In genomic region chr6:155883334-155883731, GRCh38 we compare ENCODE assay signal across 2 cellular contexts.
TF ChIP-seq lines count a peak whose summit lies in the region.

No MANE protein-coding gene starts in this region.

TF ChIP-seq in HCT116, 20 proteins besides CTCF, POLR2A, EP300 and RAD21 (continued from another document):
- TF ChIP-seq POLR2AphosphoS5 (IDR thresholded peaks at IDR 0.05; ENCODE audit: low read depth, low read length) (no peak), ZBTB33 (IDR thresholded peaks at IDR 0.05; ENCODE audit: extremely low read depth, insufficient replicate concordance, low read length) (no peak), CBX3 (IDR thresholded peaks at IDR 0.05; ENCODE audit: low read depth) (no peak), EGR1 (IDR thresholded peaks at IDR 0.05; ENCODE audit: low read depth) (no peak), SRF (IDR thresholded peaks at IDR 0.05; ENCODE audit: low read depth) (no peak), JUND (IDR thresholded peaks at IDR 0.05) (no peak), SIN3A (IDR thresholded peaks at IDR 0.05; ENCODE audit: low read depth) (no peak), EZH2phosphoT487 (IDR thresholded peaks at IDR 0.05; ENCODE audit: borderline replicate concordance) (no peak), ZFX (IDR thresholded peaks at IDR 0.05) (no peak), ZNF274 (IDR thresholded peaks at IDR 0.05; ENCODE audit: low read depth, low read length) (no peak), REST (IDR thresholded peaks at IDR 0.05; ENCODE audit: low read depth) (no peak), EZH2 (IDR thresholded peaks at IDR 0.05) (no peak), YY1 (IDR thresholded peaks at IDR 0.05; ENCODE audit: extremely low read depth, insufficient replicate concordance, low read depth, low read length) (no peak)
- TF ChIP-seq, protein P1, sequence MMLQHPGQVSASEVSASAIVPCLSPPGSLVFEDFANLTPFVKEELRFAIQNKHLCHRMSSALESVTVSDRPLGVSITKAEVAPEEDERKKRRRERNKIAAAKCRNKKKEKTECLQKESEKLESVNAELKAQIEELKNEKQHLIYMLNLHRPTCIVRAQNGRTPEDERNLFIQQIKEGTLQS (IDR thresholded peaks at IDR 0.05) = no peak
- TF ChIP-seq, protein P2, sequence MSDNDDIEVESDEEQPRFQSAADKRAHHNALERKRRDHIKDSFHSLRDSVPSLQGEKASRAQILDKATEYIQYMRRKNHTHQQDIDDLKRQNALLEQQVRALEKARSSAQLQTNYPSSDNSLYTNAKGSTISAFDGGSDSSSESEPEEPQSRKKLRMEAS (IDR thresholded peaks at IDR 0.05) = no peak

TF ChIP-seq in SK-N-SH treated with all-trans-retinoic acid at 6 μM for 48 hours, 23 proteins besides CTCF, POLR2A, EP300 and RAD21 (continued from another document):
- TF ChIP-seq, protein P3, sequence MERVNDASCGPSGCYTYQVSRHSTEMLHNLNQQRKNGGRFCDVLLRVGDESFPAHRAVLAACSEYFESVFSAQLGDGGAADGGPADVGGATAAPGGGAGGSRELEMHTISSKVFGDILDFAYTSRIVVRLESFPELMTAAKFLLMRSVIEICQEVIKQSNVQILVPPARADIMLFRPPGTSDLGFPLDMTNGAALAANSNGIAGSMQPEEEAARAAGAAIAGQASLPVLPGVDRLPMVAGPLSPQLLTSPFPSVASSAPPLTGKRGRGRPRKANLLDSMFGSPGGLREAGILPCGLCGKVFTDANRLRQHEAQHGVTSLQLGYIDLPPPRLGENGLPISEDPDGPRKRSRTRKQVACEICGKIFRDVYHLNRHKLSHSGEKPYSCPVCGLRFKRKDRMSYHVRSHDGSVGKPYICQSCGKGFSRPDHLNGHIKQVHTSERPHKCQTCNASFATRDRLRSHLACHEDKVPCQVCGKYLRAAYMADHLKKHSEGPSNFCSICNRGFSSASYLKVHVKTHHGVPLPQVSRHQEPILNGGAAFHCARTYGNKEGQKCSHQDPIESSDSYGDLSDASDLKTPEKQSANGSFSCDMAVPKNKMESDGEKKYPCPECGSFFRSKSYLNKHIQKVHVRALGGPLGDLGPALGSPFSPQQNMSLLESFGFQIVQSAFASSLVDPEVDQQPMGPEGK (CRISPR knock-in tag; IDR thresholded peaks at IDR 0.05; ENCODE audit: borderline replicate concordance) = no peak
- TF ChIP-seq TCF4 (CRISPR knock-in tag; IDR thresholded peaks at IDR 0.05; ENCODE audit: borderline replicate concordance) = no peak
- no peak for TF ChIP-seq ZFP30 (CRISPR knock-in tag; IDR thresholded peaks at IDR 0.05)
- TF ChIP-seq TOX (CRISPR knock-in tag; IDR thresholded peaks at IDR 0.05; ENCODE audit: borderline replicate concordance) = no peak
- TF ChIP-seq ISL1 (CRISPR knock-in tag; IDR thresholded peaks at IDR 0.05) = no peak
- TF ChIP-seq ZFP3 (CRISPR knock-in tag; IDR thresholded peaks at IDR 0.05) = no peak
- no peak for TF ChIP-seq ZNF70 (CRISPR knock-in tag; IDR thresholded peaks at IDR 0.05)
- TF ChIP-seq OSR1 (CRISPR knock-in tag; IDR thresholded peaks at IDR 0.05) = no peak
- TF ChIP-seq, protein P4, sequence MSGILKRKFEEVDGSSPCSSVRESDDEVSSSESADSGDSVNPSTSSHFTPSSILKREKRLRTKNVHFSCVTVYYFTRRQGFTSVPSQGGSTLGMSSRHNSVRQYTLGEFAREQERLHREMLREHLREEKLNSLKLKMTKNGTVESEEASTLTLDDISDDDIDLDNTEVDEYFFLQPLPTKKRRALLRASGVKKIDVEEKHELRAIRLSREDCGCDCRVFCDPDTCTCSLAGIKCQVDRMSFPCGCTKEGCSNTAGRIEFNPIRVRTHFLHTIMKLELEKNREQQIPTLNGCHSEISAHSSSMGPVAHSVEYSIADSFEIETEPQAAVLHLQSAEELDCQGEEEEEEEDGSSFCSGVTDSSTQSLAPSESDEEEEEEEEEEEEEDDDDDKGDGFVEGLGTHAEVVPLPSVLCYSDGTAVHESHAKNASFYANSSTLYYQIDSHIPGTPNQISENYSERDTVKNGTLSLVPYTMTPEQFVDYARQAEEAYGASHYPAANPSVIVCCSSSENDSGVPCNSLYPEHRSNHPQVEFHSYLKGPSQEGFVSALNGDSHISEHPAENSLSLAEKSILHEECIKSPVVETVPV (CRISPR knock-in tag; IDR thresholded peaks at IDR 0.05) = no peak
- no peak for TF ChIP-seq BACH2 (CRISPR knock-in tag; IDR thresholded peaks at IDR 0.05; ENCODE audit: borderline replicate concordance)
- TF ChIP-seq, protein P5, sequence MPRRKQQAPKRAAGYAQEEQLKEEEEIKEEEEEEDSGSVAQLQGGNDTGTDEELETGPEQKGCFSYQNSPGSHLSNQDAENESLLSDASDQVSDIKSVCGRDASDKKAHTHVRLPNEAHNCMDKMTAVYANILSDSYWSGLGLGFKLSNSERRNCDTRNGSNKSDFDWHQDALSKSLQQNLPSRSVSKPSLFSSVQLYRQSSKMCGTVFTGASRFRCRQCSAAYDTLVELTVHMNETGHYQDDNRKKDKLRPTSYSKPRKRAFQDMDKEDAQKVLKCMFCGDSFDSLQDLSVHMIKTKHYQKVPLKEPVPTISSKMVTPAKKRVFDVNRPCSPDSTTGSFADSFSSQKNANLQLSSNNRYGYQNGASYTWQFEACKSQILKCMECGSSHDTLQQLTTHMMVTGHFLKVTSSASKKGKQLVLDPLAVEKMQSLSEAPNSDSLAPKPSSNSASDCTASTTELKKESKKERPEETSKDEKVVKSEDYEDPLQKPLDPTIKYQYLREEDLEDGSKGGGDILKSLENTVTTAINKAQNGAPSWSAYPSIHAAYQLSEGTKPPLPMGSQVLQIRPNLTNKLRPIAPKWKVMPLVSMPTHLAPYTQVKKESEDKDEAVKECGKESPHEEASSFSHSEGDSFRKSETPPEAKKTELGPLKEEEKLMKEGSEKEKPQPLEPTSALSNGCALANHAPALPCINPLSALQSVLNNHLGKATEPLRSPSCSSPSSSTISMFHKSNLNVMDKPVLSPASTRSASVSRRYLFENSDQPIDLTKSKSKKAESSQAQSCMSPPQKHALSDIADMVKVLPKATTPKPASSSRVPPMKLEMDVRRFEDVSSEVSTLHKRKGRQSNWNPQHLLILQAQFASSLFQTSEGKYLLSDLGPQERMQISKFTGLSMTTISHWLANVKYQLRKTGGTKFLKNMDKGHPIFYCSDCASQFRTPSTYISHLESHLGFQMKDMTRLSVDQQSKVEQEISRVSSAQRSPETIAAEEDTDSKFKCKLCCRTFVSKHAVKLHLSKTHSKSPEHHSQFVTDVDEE (CRISPR knock-in tag; IDR thresholded peaks at IDR 0.05) = no peak
